ENCODE assay signal across 9 cellular contexts in the genomic region with DNA sequence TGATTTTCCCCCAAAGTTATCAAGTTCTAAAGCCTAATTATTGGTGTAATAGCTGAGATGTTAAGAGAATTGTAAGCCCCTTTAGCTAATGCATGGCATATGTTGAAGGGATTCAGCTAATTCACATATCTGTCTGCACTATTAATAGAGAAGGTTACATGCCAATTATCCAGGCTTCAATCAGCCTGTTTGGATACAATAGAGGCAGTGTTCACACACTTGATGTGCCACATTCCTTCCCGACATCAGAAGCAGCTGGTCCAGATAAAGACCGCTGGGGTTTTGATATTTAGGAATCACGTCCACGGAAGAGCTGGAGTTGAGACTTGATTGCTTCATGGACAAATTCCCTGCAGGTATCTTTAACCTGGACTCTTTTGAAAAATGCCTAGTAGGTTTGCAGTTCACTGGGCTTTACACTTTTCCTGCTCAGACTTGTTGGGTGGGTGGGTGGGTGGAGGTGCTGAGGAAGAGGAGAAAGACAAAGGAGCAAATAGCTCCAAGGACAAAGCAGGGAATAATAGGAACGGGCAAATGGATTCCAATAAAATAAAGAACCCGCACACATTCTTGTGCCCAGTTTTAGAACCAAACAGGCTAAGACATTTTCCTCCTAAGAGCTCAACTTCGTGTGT.
DNase-seq lines count a peak whose midpoint lies in the region; ATAC-seq lines count a peak whose summit lies in the region.
"Had no signal": no experiment of that assay in that cellular context is flagged by ENCODE, and none has a peak within 500 bp of the region (broad histone marks: within the 10 kb centered on the region; RNA-seq: fewer than 3 reads in every experiment).

No MANE protein-coding gene starts in this region.

- no peak overlapping the region for H2AK5ac ChIP-seq in neuronal stem cell (ENCODE audit: low read depth, low read length)

- no peak overlapping the region for H3K4ac ChIP-seq in neuronal stem cell (ENCODE audit: low read length)

- WGBS in neuronal stem cell (ENCODE audit: extremely low coverage in 2 of 2, insufficient read length in 2 of 2, insufficient replicate concordance in 1 of 2), 2 donors = no CpG with 5 or more reads among the region's 7 CpGs

- H3K9me3 ChIP-seq in ES-I3 (ENCODE audit: control insufficient read depth, insufficient read depth, low read length) = no peaks in the 10 kb centered on the region
- H3K9me3 ChIP-seq in neuronal stem cell (replicated peaks in 1 of 2; ENCODE audit: control insufficient read depth in 2 of 2, insufficient read depth in 1 of 2, low read depth in 1 of 2, low read length in 2 of 2) = no peaks in the 10 kb centered on the region

- peak overlapping the region; percentile 78 for H2AFZ ChIP-seq in neuronal stem cell (ENCODE audit: low read length)

- H3K4me3 ChIP-seq in neuronal stem cell (ENCODE audit: low read length in 2 of 2) = no peak overlapping the region

- H4K91ac ChIP-seq in neuronal stem cell (ENCODE audit: low read depth, low read length, poor library complexity) = no peak overlapping the region

- no peak overlapping the region for H2BK5ac ChIP-seq in neuronal stem cell (ENCODE audit: low read length)

- no peaks in the 10 kb centered on the region for H3K79me1 ChIP-seq in neuronal stem cell (ENCODE audit: low read depth, low read length)

- peak overlapping the region; percentile 87 for H3K27ac ChIP-seq in neuronal stem cell (replicated peaks; ENCODE audit: low read length)

- H3K23ac ChIP-seq in neuronal stem cell (ENCODE audit: low read depth, low read length, poor library complexity) = no peak overlapping the region

- peak overlapping the region; percentile 20 for H3K4me2 ChIP-seq in neuronal stem cell (ENCODE audit: insufficient read depth, low read length, poor library complexity, severe bottlenecking)

- peak; percentile 69 to 89 for DNase-seq in NCI-H524 (lab: John Stamatoyannopoulos, UW)
- DNase-seq in cerebellar cortex (ENCODE audit: low spot score) = peak; percentile 33
- DNase-seq in neuronal stem cell (ENCODE audit: low spot score) = no peak
- no peak for DNase-seq in superior temporal gyrus (ENCODE audit: extremely low spot score)
- no peak for DNase-seq in activated gamma-delta T cell treated with Interleukin-2 at 50 U/mL for 16 hours
- DNase-seq: effector CD4-positive, alpha-beta T cell had no signal

- H2BK12ac ChIP-seq in neuronal stem cell (ENCODE audit: low read length) = no peak overlapping the region

- H4K8ac ChIP-seq in neuronal stem cell (ENCODE audit: low read depth, low read length) = no peak overlapping the region

- no peak overlapping the region for H3K14ac ChIP-seq in neuronal stem cell (ENCODE audit: low read length)

- H3K36me3 ChIP-seq in ES-I3 (ENCODE audit: insufficient read depth, low read length) (no peaks in the 10 kb centered on the region; the same call in 1 of the 2 replicates), neuronal stem cell (replicated peaks in 1 of 2; ENCODE audit: control insufficient read depth in 2 of 2, insufficient read depth in 2 of 2, low read length in 2 of 2) (no peaks in the 10 kb centered on the region)

- ATAC-seq in GM21423 (IDR thresholded peaks at IDR 0.05; ENCODE audit: unreplicated experiment) (no peak), HG03097 (IDR thresholded peaks at IDR 0.05; ENCODE audit: low FRiP score, unreplicated experiment) (no peak)

- peak overlapping the region; percentile 5; the same call in 1 of the 2 replicates for H3K9ac ChIP-seq in ES-I3 (ENCODE audit: low read depth, low read length)
- H3K9ac ChIP-seq in neuronal stem cell (ENCODE audit: low read depth, low read length, poor library complexity) = no peak overlapping the region

- H3K18ac ChIP-seq in neuronal stem cell (ENCODE audit: low read length) = no peak overlapping the region

- H3K27me3 ChIP-seq in neuronal stem cell (ENCODE audit: control insufficient read depth in 3 of 3, insufficient read depth in 3 of 3, low read depth in 1 of 3, low read length in 3 of 3) = no peaks in the 10 kb centered on the region

- H3K4me1 ChIP-seq in ES-I3 (ENCODE audit: insufficient read depth, low read length) (peaks cover 55% of the 10 kb centered on the region), neuronal stem cell (ENCODE audit: control insufficient read depth in 2 of 2, insufficient read depth in 1 of 2, low read depth in 1 of 2, low read length in 2 of 2) (peaks cover 29 to 52% of the 10 kb centered on the region in 2 donors)

- H2BK120ac ChIP-seq in neuronal stem cell (ENCODE audit: low read depth, low read length) = no peak overlapping the region

- no peak overlapping the region for H2BK15ac ChIP-seq in neuronal stem cell (ENCODE audit: low read length)

Comparison
In these comparisons a context has a peak if more than half of its experiments do, and no peak if none do; other contexts are left out.
1. DNase-seq: peak in NCI-H524 (2 of 2) and cerebellar cortex (single experiment); none in neuronal stem cell (single experiment), superior temporal gyrus (single experiment) and activated gamma-delta T cell treated with Interleukin-2 at 50 U/mL for 16 hours (single experiment).